ENCODE assay signal across 17 cellular contexts in genomic region chr20:53958240-53958639, GRCh38.
DNase-seq lines count a peak whose midpoint lies in the region; TF ChIP-seq lines count a peak whose summit lies in the region.
"Had no signal": no experiment of that assay in that cellular context is flagged by ENCODE, and none has a peak within 500 bp of the region (broad histone marks: within the 10 kb centered on the region; RNA-seq: fewer than 3 reads in every experiment).

No MANE protein-coding gene starts in this region.

- no peak for TF ChIP-seq POLR2A in erythroblast (IDR thresholded peaks at IDR 0.05; ENCODE audit: low read length)

- H2AK5ac ChIP-seq in mesenchymal stem cell (ENCODE audit: low read length, severe bottlenecking), result no peak overlapping the region

- no peak overlapping the region for H3K18ac ChIP-seq in mesenchymal stem cell (ENCODE audit: low read depth in 1 of 2, low read length in 2 of 2)

- H4K20me1 ChIP-seq in GM23248 (ENCODE audit: insufficient read depth), result no peaks in the 10 kb centered on the region

- no peaks in the 10 kb centered on the region for H3K79me1 ChIP-seq in mesenchymal stem cell (replicated peaks; ENCODE audit: low read length, poor library complexity, severe bottlenecking)

- H2BK12ac ChIP-seq in mesenchymal stem cell (ENCODE audit: low read length in 2 of 2), result no peak overlapping the region

- no peak overlapping the region for H4K8ac ChIP-seq in mesenchymal stem cell (ENCODE audit: low read length)

- no peak overlapping the region for H3K14ac ChIP-seq in mesenchymal stem cell (ENCODE audit: low read length in 2 of 2)

- in situ Hi-C loops in GM23248 (cut with MboI), result loop anchor here (25.0 kb wide), 1 partner anchor 229 kb away; no protein-coding TSS in a partner anchor

- H3K4me1 ChIP-seq in GM23248 (ENCODE audit: insufficient read depth) (peaks cover 52% of the 10 kb centered on the region), mesenchymal stem cell (ENCODE audit: control insufficient read depth, insufficient read depth, low read depth, low read length) (peaks cover 2% of the 10 kb centered on the region)
- H3K4me1 ChIP-seq: BE2C had no signal

- no peak overlapping the region for H3K4ac ChIP-seq in mesenchymal stem cell (ENCODE audit: low read depth in 1 of 2, low read length in 2 of 2)

- no peak overlapping the region for H4K91ac ChIP-seq in mesenchymal stem cell (ENCODE audit: low read length)

- DNase-seq in GM23248, result no peak
- DNase-seq in amniotic epithelial cell (ENCODE audit: low read depth), result peak; percentile 48
- no peak for DNase-seq in mesenchymal stem cell
- no peak for DNase-seq in erythroblast (lab: John Stamatoyannopoulos, UW)
- no peak for DNase-seq in hepatic stellate cell (ENCODE audit: low spot score)
- DNase-seq in stimulated activated CD4-positive, alpha-beta T cell treated with anti-CD3 and anti-CD28 coated beads, Interleukin-2, amount 100 ng/mL, for 48 hours, result no peak
- DNase-seq: ACHN; BE2C; C1 segment of cervical spinal cord; CD4-positive, CD25-positive, alpha-beta regulatory T cell; CD8-positive, alpha-beta memory T cell; COR-L47; DMS 273 treated with DMSO at 0.1 percent for 48 hours; DND-41; IMR-90 had no signal

- no peak overlapping the region for H2BK5ac ChIP-seq in mesenchymal stem cell (ENCODE audit: low read depth, low read length, poor library complexity, severe bottlenecking)

- H3K9me2 ChIP-seq in GM23248 (ENCODE audit: insufficient read depth), result no peaks in the 10 kb centered on the region

- no peaks in the 10 kb centered on the region for H3K9me3 ChIP-seq in GM23248 (ENCODE audit: low read depth)
- peaks cover 3% of the 10 kb centered on the region for H3K9me3 ChIP-seq in mesenchymal stem cell (ENCODE audit: control insufficient read depth, low read length)
- H3K9me3 ChIP-seq: BE2C had no signal

- TF ChIP-seq CTCF in subcutaneous adipose tissue (IDR thresholded peaks at IDR 0.05; ENCODE audit: low read depth), result peak; percentile 63

- H3K36me3 ChIP-seq in GM23248 (ENCODE audit: low read depth) (no peaks in the 10 kb centered on the region), mesenchymal stem cell (ENCODE audit: control insufficient read depth in 1 of 2, insufficient read depth in 2 of 2, low read depth in 1 of 2, low read length in 2 of 2) (no peaks in the 10 kb centered on the region)
- H3K36me3 ChIP-seq: BE2C had no signal

- no peaks in the 10 kb centered on the region for H3K27me3 ChIP-seq in GM23248 (replicated peaks; ENCODE audit: insufficient read depth)
- H3K27me3 ChIP-seq in mesenchymal stem cell (ENCODE audit: control insufficient read depth in 1 of 2, insufficient read depth in 1 of 2, low read length in 2 of 2), result no peaks in the 10 kb centered on the region

- H2BK15ac ChIP-seq in mesenchymal stem cell (ENCODE audit: low read depth, poor library complexity, severe bottlenecking), result no peak overlapping the region

- 52 to 58% methylated on average over 5 of the region's 5 CpGs for WGBS in GM23248 (ENCODE audit: low coverage in 1 of 2, low lambda C conversion rate in 2 of 2, missing lambda C conversion rate in 2 of 2), 2 experiments
- WGBS in mesenchymal stem cell, result 57% methylated on average over 2 of the region's 5 CpGs

- H3K27ac ChIP-seq in GM23248, result peak overlapping the region; percentile 24; the same call in 1 of the 2 replicates
- H3K27ac ChIP-seq in mesenchymal stem cell (ENCODE audit: low read length, poor library complexity, severe bottlenecking), result no peak overlapping the region

- H3K4me3 ChIP-seq in GM23248 (no peak overlapping the region), mesenchymal stem cell (ENCODE audit: insufficient read depth in 1 of 2, low read depth in 1 of 2, low read length in 2 of 2) (no peak overlapping the region)
- H3K4me3 ChIP-seq: K562 had no signal

- H3K9ac ChIP-seq in GM23248, result no peak overlapping the region
- H3K9ac ChIP-seq in mesenchymal stem cell (ENCODE audit: low read length), result peak overlapping the region; percentile 57

- H3K79me2 ChIP-seq in GM23248 (ENCODE audit: insufficient read depth), result no peaks in the 10 kb centered on the region

- H3K23ac ChIP-seq in mesenchymal stem cell (ENCODE audit: low read length in 2 of 2), result no peak overlapping the region

- H3F3A ChIP-seq in GM23248 (ENCODE audit: insufficient read depth), result peaks cover 39% of the 10 kb centered on the region

- no peak overlapping the region for H2AFZ ChIP-seq in GM23248
- H2AFZ ChIP-seq in mesenchymal stem cell (ENCODE audit: low read depth, low read length), result no peak overlapping the region

- H3K4me2 ChIP-seq in GM23248 (ENCODE audit: unreplicated experiment) (peak overlapping the region; percentile 8), mesenchymal stem cell (ENCODE audit: low read length, poor library complexity, severe bottlenecking) (no peak overlapping the region)

- no peak overlapping the region for H2BK120ac ChIP-seq in mesenchymal stem cell (ENCODE audit: low read depth, low read length)
